32 cellular contexts compared by ENCODE assay signal in the genomic region with DNA sequence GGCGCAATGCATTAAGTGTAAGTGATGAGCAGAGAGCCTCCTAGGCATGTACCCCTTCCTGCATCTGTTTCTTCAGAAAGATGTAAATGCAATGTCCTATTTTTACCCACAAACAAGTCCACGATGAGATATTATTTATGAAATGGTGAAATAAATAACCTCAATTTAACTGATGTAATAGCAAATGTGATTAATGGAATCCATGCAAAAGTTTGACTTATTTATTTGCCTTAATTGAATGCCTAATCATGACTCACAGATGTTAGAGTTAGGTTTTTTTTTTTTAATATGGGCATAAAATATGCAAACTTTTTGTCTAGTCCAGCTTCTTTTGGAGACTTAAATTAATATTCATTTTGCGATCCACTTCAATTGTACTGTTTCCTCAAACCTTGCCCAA.
"Had no signal": no experiment of that assay in that cellular context is flagged by ENCODE, and none has a peak within 500 bp of the region (broad histone marks: within the 10 kb centered on the region; RNA-seq: fewer than 3 reads in every experiment).

No MANE protein-coding gene starts in this region.

- H3K27ac Mint-ChIP-seq: activated B cell treated with CpG ODN at 0.5 μM for 24 hours; activated CD4-positive, alpha-beta memory T cell treated with anti-CD3 and anti-CD28 coated beads for 36 hours; activated CD4-positive, alpha-beta T cell treated with anti-CD3 and anti-CD28 coated beads for 36 hours; activated CD4-positive, alpha-beta T cell treated with anti-CD3 and anti-CD28 coated beads, Interleukin-2, amount 10 ng/mL, durations not matched to agents 24 days and 14 days; activated CD8-positive, alpha-beta memory T cell treated with anti-CD3 and anti-CD28 coated beads, Interleukin-2, amount 10 ng/mL, durations not matched to agents 7 days and 5 days; activated CD8-positive, alpha-beta T cell treated with anti-CD3 and anti-CD28 coated beads, Interleukin-2, amount 10 ng/mL, durations not matched to agents 7 days and 5 days; activated naive CD4-positive, alpha-beta T cell treated with anti-CD3 and anti-CD28 coated beads, Interleukin-2, amount 10 ng/mL, durations not matched to agents 7 days and 5 days; activated naive CD4-positive, alpha-beta T cell treated with anti-CD3 and anti-CD28 coated beads, Interleukin-2, amount 50 U/mL, for 72 hours; activated T-cell treated with anti-CD3 and anti-CD28 coated beads, Interleukin-2, amount 50 U/mL, for 72 hours; effector memory CD8-positive, alpha-beta T cell; T-helper 1 cell treated with Interleukin-12 subunit alpha and Interleukin-12 subunit beta and Interleukin-4 antibody, amounts not matched to agents 30 μg/mL and 1 μg/mL, for 36 hours; T-helper 2 cell treated with Interferon-gamma antibody and Interleukin-4, amounts not matched to agents 5 μg/mL and 100 μg/mL, for 36 hours had no signal

- H3K27me3 ChIP-seq: ascending aorta, brain microvascular endothelial cell, esophagus muscularis mucosa, gastroesophageal sphincter, heart right ventricle, hepatocyte had no signal

- H3K27ac ChIP-seq: ascending aorta, brain microvascular endothelial cell, esophagus muscularis mucosa, gastroesophageal sphincter, heart right ventricle, hepatocyte, WERI-Rb-1 had no signal

- H3K4me2 ChIP-seq: hepatocyte had no signal

- H2AFZ ChIP-seq: hepatocyte had no signal

- H3K36me3 ChIP-seq: ascending aorta, brain microvascular endothelial cell, esophagus muscularis mucosa, gastroesophageal sphincter, heart right ventricle, WERI-Rb-1 had no signal

- H3K4me3 Mint-ChIP-seq: activated B cell treated with CpG ODN at 0.5 μM for 24 hours; activated CD4-positive, alpha-beta memory T cell treated with anti-CD3 and anti-CD28 coated beads for 36 hours; activated CD4-positive, alpha-beta T cell treated with anti-CD3 and anti-CD28 coated beads for 36 hours; activated CD4-positive, alpha-beta T cell treated with anti-CD3 and anti-CD28 coated beads, Interleukin-2, amount 10 ng/mL, durations not matched to agents 24 days and 14 days; activated CD8-positive, alpha-beta memory T cell treated with anti-CD3 and anti-CD28 coated beads, Interleukin-2, amount 10 ng/mL, durations not matched to agents 7 days and 5 days; activated CD8-positive, alpha-beta T cell treated with anti-CD3 and anti-CD28 coated beads, Interleukin-2, amount 10 ng/mL, durations not matched to agents 7 days and 5 days; activated naive CD4-positive, alpha-beta T cell treated with anti-CD3 and anti-CD28 coated beads, Interleukin-2, amount 10 ng/mL, durations not matched to agents 7 days and 5 days; activated T-cell treated with anti-CD3 and anti-CD28 coated beads, Interleukin-2, amount 50 U/mL, for 72 hours; effector memory CD8-positive, alpha-beta T cell; T-helper 1 cell treated with Interleukin-12 subunit alpha and Interleukin-12 subunit beta and Interleukin-4 antibody, amounts not matched to agents 30 μg/mL and 1 μg/mL, for 36 hours; T-helper 2 cell treated with Interferon-gamma antibody and Interleukin-4, amounts not matched to agents 5 μg/mL and 100 μg/mL, for 36 hours had no signal

- H3K27me3 Mint-ChIP-seq: activated B cell treated with CpG ODN at 0.5 μM for 24 hours; activated CD4-positive, alpha-beta memory T cell treated with anti-CD3 and anti-CD28 coated beads for 36 hours; activated CD4-positive, alpha-beta T cell treated with anti-CD3 and anti-CD28 coated beads for 36 hours; activated CD4-positive, alpha-beta T cell treated with anti-CD3 and anti-CD28 coated beads, Interleukin-2, amount 10 ng/mL, durations not matched to agents 24 days and 14 days; activated CD8-positive, alpha-beta memory T cell treated with anti-CD3 and anti-CD28 coated beads, Interleukin-2, amount 10 ng/mL, durations not matched to agents 7 days and 5 days; activated naive CD4-positive, alpha-beta T cell treated with anti-CD3 and anti-CD28 coated beads, Interleukin-2, amount 10 ng/mL, durations not matched to agents 7 days and 5 days; effector memory CD8-positive, alpha-beta T cell had no signal

- H3K4me1 ChIP-seq: ascending aorta, gastroesophageal sphincter had no signal

- ATAC-seq: activated CD4-positive, alpha-beta T cell treated with anti-CD3 and anti-CD28 coated beads for 36 hours; activated CD8-positive, alpha-beta memory T cell treated with anti-CD3 and anti-CD28 coated beads, Interleukin-2, amount 10 ng/mL, durations not matched to agents 7 days and 5 days; activated CD8-positive, alpha-beta T cell treated with anti-CD3 and anti-CD28 coated beads, Interleukin-2, amount 10 ng/mL, durations not matched to agents 7 days and 5 days; activated naive CD4-positive, alpha-beta T cell treated with anti-CD3 and anti-CD28 coated beads, Interleukin-2, amount 50 U/mL, for 72 hours; activated T-cell treated with anti-CD3 and anti-CD28 coated beads, Interleukin-2, amount 50 U/mL, for 72 hours; effector memory CD8-positive, alpha-beta T cell; gastroesophageal sphincter; heart right ventricle had no signal

- H3K4me3 ChIP-seq: ascending aorta, esophagus muscularis mucosa, gastroesophageal sphincter, heart right ventricle, hepatocyte had no signal

- DNase-seq: activated B cell treated with CpG ODN at 0.5 μM for 24 hours; activated CD4-positive, alpha-beta memory T cell treated with anti-CD3 and anti-CD28 coated beads for 36 hours; activated CD4-positive, alpha-beta T cell treated with anti-CD3 and anti-CD28 coated beads for 36 hours; activated CD4-positive, alpha-beta T cell treated with anti-CD3 and anti-CD28 coated beads, Interleukin-2, amount 10 ng/mL, durations not matched to agents 24 days and 14 days; activated CD4-positive, CD25-positive, alpha-beta regulatory T cell treated with anti-CD3 and anti-CD28 coated beads, Interleukin-2, amount 50 U/mL, for 72 hours; activated CD8-positive, alpha-beta memory T cell treated with anti-CD3 and anti-CD28 coated beads, Interleukin-2, amount 10 ng/mL, durations not matched to agents 7 days and 5 days; activated CD8-positive, alpha-beta memory T cell treated with anti-CD3 and anti-CD28 coated beads, Interleukin-2, amount 50 U/mL, for 4 hours; activated CD8-positive, alpha-beta T cell treated with anti-CD3 and anti-CD28 coated beads, Interleukin-2, amount 10 ng/mL, durations not matched to agents 7 days and 5 days; activated gamma-delta T cell; activated naive CD4-positive, alpha-beta T cell; activated naive CD4-positive, alpha-beta T cell treated with anti-CD3 and anti-CD28 coated beads, Interleukin-2, amount 10 ng/mL, durations not matched to agents 7 days and 5 days; activated T-cell treated with anti-CD3 and anti-CD28 coated beads, Interleukin-2, amount 50 U/mL, for 1 hour; activated T-cell treated with anti-CD3 and anti-CD28 coated beads, Interleukin-2, amount 50 U/mL, for 72 hours; amygdala; brain microvascular endothelial cell; caudate nucleus; cortex of kidney; dermis blood vessel endothelial cell; effector CD4-positive, alpha-beta T cell; effector memory CD8-positive, alpha-beta T cell; erythroblast; foreskin melanocyte; heart right ventricle; T1000; WERI-Rb-1 had no signal

- H3K9me3 ChIP-seq: ascending aorta, esophagus muscularis mucosa, gastroesophageal sphincter had no signal

- H3K79me2 ChIP-seq: hepatocyte had no signal
